ENCODE assay signal across 12 cellular contexts in genomic region chr2:11540148-11540995, GRCh38. TPM values are rescaled to one million over a fixed set of nuclear protein-coding genes. Genes with fewer than 3 reads are reported as not detected.
DNase-seq lines count a peak whose midpoint lies in the region; TF ChIP-seq lines count a peak whose summit lies in the region.
"Had no signal": no experiment of that assay in that cellular context is flagged by ENCODE, and none has a peak within 500 bp of the region (broad histone marks: within the 10 kb centered on the region; RNA-seq: fewer than 3 reads in every experiment).

No MANE protein-coding gene starts in this region.

- TF ChIP-seq CTCF in left ventricle myocardium inferior (IDR thresholded peaks at IDR 0.05; ENCODE audit: borderline replicate concordance) (no peak), stomach (IDR thresholded peaks at IDR 0.05) (no peak)

- H3K9me3 ChIP-seq in left ventricle myocardium inferior (replicated peaks) (no peaks in the 10 kb centered on the region), stomach (no peaks in the 10 kb centered on the region)
- H3K9me3 ChIP-seq in effector memory CD4-positive, alpha-beta T cell (ENCODE audit: control insufficient read depth, low read length) = no peaks in the 10 kb centered on the region
- H3K9me3 ChIP-seq: upper lobe of left lung had no signal

- intact Hi-C loops in left ventricle myocardium inferior (cut with micrococcal nuclease) = no loop called here
- intact Hi-C loops in stomach (cut with DNase I; ENCODE audit: low total_unique reads) = no loop called here

- TF ChIP-seq EP300 in stomach (IDR thresholded peaks at IDR 0.05) = no peak

- H3K36me3 ChIP-seq in left ventricle myocardium inferior (no peaks in the 10 kb centered on the region), stomach (no peaks in the 10 kb centered on the region)
- H3K36me3 ChIP-seq in effector memory CD4-positive, alpha-beta T cell (ENCODE audit: control insufficient read depth, insufficient read depth, low read length) = no peaks in the 10 kb centered on the region
- H3K36me3 ChIP-seq: upper lobe of left lung had no signal

- peaks cover 37% of the 10 kb centered on the region for H3K4me1 ChIP-seq in left ventricle myocardium inferior
- H3K4me1 ChIP-seq in stomach = peaks cover 15 to 29% (median 20%) of the 10 kb centered on the region in 4 donors
- no peaks in the 10 kb centered on the region for H3K4me1 ChIP-seq in effector memory CD4-positive, alpha-beta T cell (ENCODE audit: control insufficient read depth, insufficient read depth, low read length, poor library complexity, severe bottlenecking)
- H3K4me1 ChIP-seq: upper lobe of left lung had no signal

- DNase-seq in NCI-H1092 treated with DMSO at 0.1 percent for 48 hours (lab: John Stamatoyannopoulos, UW) (peak; percentile 95), NCI-H524 treated with DMSO at 0.1 percent for 48 hours (lab: John Stamatoyannopoulos, UW) (peak; percentile 14), left ventricle myocardium inferior (peak; percentile 50), stomach (no peak), NK-92 (lab: John Stamatoyannopoulos, UW; ENCODE audit: unreplicated experiment) (no peak), NAMALWA (ENCODE audit: low spot score) (no peak)
- no peak for DNase-seq in activated effector memory CD4-positive, alpha-beta T cell treated with anti-CD3 and anti-CD28 coated beads, Interleukin-2, amount 50 U/mL, for 16 hours
- DNase-seq in effector memory CD4-positive, alpha-beta T cell = no peak
- DNase-seq: activated CD4-positive, alpha-beta T cell treated with anti-CD3 and anti-CD28 coated beads for 4 hours; activated gamma-delta T cell treated with Interleukin-2 at 50 U/mL for 16 hours; NCI-H446; upper lobe of left lung had no signal

- 50 to 61% (median 58%) methylated on average over 12 of the region's 12 CpGs for WGBS in stomach, 5 donors

- H3K27me3 ChIP-seq in left ventricle myocardium inferior (ENCODE audit: low read depth) = no peaks in the 10 kb centered on the region
- peaks cover 0 to 18% (median 3%) of the 10 kb centered on the region in 3 donors for H3K27me3 ChIP-seq in stomach
- no peaks in the 10 kb centered on the region for H3K27me3 ChIP-seq in effector memory CD4-positive, alpha-beta T cell (replicated peaks; ENCODE audit: control insufficient read depth, insufficient read depth, low read length, poor library complexity, severe bottlenecking)
- H3K27me3 ChIP-seq: upper lobe of left lung had no signal

- H3K27ac ChIP-seq in left ventricle myocardium inferior (replicated peaks) = peak overlapping the region; percentile 61
- peak overlapping the region; percentile 14 to 63 (median 48) for H3K27ac ChIP-seq in stomach
- H3K27ac ChIP-seq in effector memory CD4-positive, alpha-beta T cell (ENCODE audit: insufficient read depth, low read length, poor library complexity, severe bottlenecking) = no peak overlapping the region
- H3K27ac ChIP-seq: upper lobe of left lung had no signal

- H3K4me3 ChIP-seq in left ventricle myocardium inferior (peak overlapping the region; percentile 22), stomach (no peak overlapping the region)
- H3K4me3 ChIP-seq in effector memory CD4-positive, alpha-beta T cell (ENCODE audit: insufficient read depth, low read depth, low read length, poor library complexity, severe bottlenecking) = no peak overlapping the region
- H3K4me3 ChIP-seq: upper lobe of left lung had no signal

- no peak for TF ChIP-seq POLR2A in stomach (IDR thresholded peaks at IDR 0.05)

RNA-seq across cellular contexts. Expression of gene GREB1, which starts 6.5 kb away (rescaled TPM):
- total RNA-seq in left ventricle myocardium inferior = 7.8 TPM
- total RNA-seq in stomach = 10 to 100 TPM in 3 of 5 donors, 1 to 10 TPM in 2; 1.3 to 37.9 (median 11.0) TPM
- polyA plus RNA-seq in stomach = 1 to 10 TPM in 2 of 3 donors, under 1 TPM in 1; 0.88 to 2.4 (median 1.5) TPM

Comparison
In these comparisons a context has a peak if more than half of its experiments do, and no peak if none do; other contexts are left out.
1. DNase-seq: peak in NCI-H1092 treated with DMSO at 0.1 percent for 48 hours (single experiment), NCI-H524 treated with DMSO at 0.1 percent for 48 hours (single experiment) and left ventricle myocardium inferior (single experiment); none in stomach (single experiment), activated effector memory CD4-positive, alpha-beta T cell treated with anti-CD3 and anti-CD28 coated beads, Interleukin-2, amount 50 U/mL, for 16 hours (single experiment), NK-92 (single experiment), effector memory CD4-positive, alpha-beta T cell (0 of 3) and NAMALWA (single experiment).